14 cellular contexts compared by ENCODE assay signal in genomic region chr15:57165992-57166391, GRCh38.
DNase-seq lines count a peak whose midpoint lies in the region; ATAC-seq and TF ChIP-seq lines count a peak whose summit lies in the region.
"Had no signal": no experiment of that assay in that cellular context is flagged by ENCODE, and none has a peak within 500 bp of the region (broad histone marks: within the 10 kb centered on the region; RNA-seq: fewer than 3 reads in every experiment).

No MANE protein-coding gene starts in this region.

- no peak overlapping the region for H3K4me3 Mint-ChIP-seq in activated CD4-positive, alpha-beta memory T cell treated with anti-CD3 and anti-CD28 coated beads, Interleukin-2, amount 10 ng/mL, durations not matched to agents 7 days and 5 days
- H3K4me3 Mint-ChIP-seq in effector memory CD8-positive, alpha-beta T cell: no peak overlapping the region
- no peak overlapping the region for H3K4me3 Mint-ChIP-seq in stimulated activated memory B cell treated with anti-CD40 and anti-IgM and Interleukin-4, amounts not matched to agents 10 μg/mL and 1 μg/mL and 100 μg/mL, for 72 hours
- H3K4me3 Mint-ChIP-seq: brain; CD4-positive, alpha-beta T cell had no signal

- no peaks in the 10 kb centered on the region for H3K27me3 ChIP-seq in kidney epithelial cell (ENCODE audit: control insufficient read depth, insufficient read depth, low read length)

- H3K9me3 Mint-ChIP-seq in activated CD4-positive, alpha-beta memory T cell treated with anti-CD3 and anti-CD28 coated beads, Interleukin-2, amount 10 ng/mL, durations not matched to agents 7 days and 5 days: no peaks in the 10 kb centered on the region
- H3K9me3 Mint-ChIP-seq in effector memory CD8-positive, alpha-beta T cell: no peaks in the 10 kb centered on the region
- no peaks in the 10 kb centered on the region for H3K9me3 Mint-ChIP-seq in stimulated activated memory B cell treated with anti-CD40 and anti-IgM and Interleukin-4, amounts not matched to agents 10 μg/mL and 1 μg/mL and 100 μg/mL, for 72 hours
- H3K9me3 Mint-ChIP-seq: CD4-positive, alpha-beta T cell had no signal

- no peak overlapping the region for H3K4me3 ChIP-seq in kidney epithelial cell (ENCODE audit: low read depth, low read length)

- peaks cover 3% of the 10 kb centered on the region for H3K4me1 Mint-ChIP-seq in activated CD4-positive, alpha-beta memory T cell treated with anti-CD3 and anti-CD28 coated beads, Interleukin-2, amount 10 ng/mL, durations not matched to agents 7 days and 5 days
- peaks cover 0 to 12% of the 10 kb centered on the region in 2 donors for H3K4me1 Mint-ChIP-seq in effector memory CD8-positive, alpha-beta T cell (ENCODE audit: low read depth in 2 of 2)
- H3K4me1 Mint-ChIP-seq in stimulated activated memory B cell treated with anti-CD40 and anti-IgM and Interleukin-4, amounts not matched to agents 10 μg/mL and 1 μg/mL and 100 μg/mL, for 72 hours: peaks cover 12% of the 10 kb centered on the region

- TF ChIP-seq CTCF in kidney epithelial cell (IDR thresholded peaks at IDR 0.05; ENCODE audit: insufficient read depth, low read length, poor library complexity, severe bottlenecking): no peak

- no peak overlapping the region for H3K27ac Mint-ChIP-seq in activated CD4-positive, alpha-beta memory T cell treated with anti-CD3 and anti-CD28 coated beads, Interleukin-2, amount 10 ng/mL, durations not matched to agents 7 days and 5 days
- no peak overlapping the region for H3K27ac Mint-ChIP-seq in effector memory CD8-positive, alpha-beta T cell
- no peak overlapping the region for H3K27ac Mint-ChIP-seq in stimulated activated memory B cell treated with anti-CD40 and anti-IgM and Interleukin-4, amounts not matched to agents 10 μg/mL and 1 μg/mL and 100 μg/mL, for 72 hours
- H3K27ac Mint-ChIP-seq: CD4-positive, alpha-beta T cell had no signal

- POLR2A ChIA-PET in activated CD4-positive, alpha-beta memory T cell treated with anti-CD3 and anti-CD28 coated beads, Interleukin-2, amount 10 ng/mL, durations not matched to agents 7 days and 5 days (lab: Charles Lee): no interaction called here

- CTCF ChIA-PET in activated CD4-positive, alpha-beta memory T cell treated with anti-CD3 and anti-CD28 coated beads, Interleukin-2, amount 10 ng/mL, durations not matched to agents 7 days and 5 days (lab: Charles Lee): no interaction called here

- H3K36me3 ChIP-seq in kidney epithelial cell (ENCODE audit: control insufficient read depth, insufficient read depth, low read length): no peaks in the 10 kb centered on the region

- H3K27me3 Mint-ChIP-seq in activated CD4-positive, alpha-beta memory T cell treated with anti-CD3 and anti-CD28 coated beads, Interleukin-2, amount 10 ng/mL, durations not matched to agents 7 days and 5 days: no peaks in the 10 kb centered on the region
- no peaks in the 10 kb centered on the region for H3K27me3 Mint-ChIP-seq in effector memory CD8-positive, alpha-beta T cell
- no peaks in the 10 kb centered on the region for H3K27me3 Mint-ChIP-seq in stimulated activated memory B cell treated with anti-CD40 and anti-IgM and Interleukin-4, amounts not matched to agents 10 μg/mL and 1 μg/mL and 100 μg/mL, for 72 hours
- H3K27me3 Mint-ChIP-seq: brain; CD4-positive, alpha-beta T cell had no signal

- ATAC-seq in HG03460 (IDR thresholded peaks at IDR 0.05; ENCODE audit: unreplicated experiment): peak; percentile 56
- ATAC-seq in effector memory CD8-positive, alpha-beta T cell (replicated peaks): no peak
- ATAC-seq in stimulated activated memory B cell treated with anti-CD40 and anti-IgM and Interleukin-4, amounts not matched to agents 10 μg/mL and 1 μg/mL and 100 μg/mL, for 72 hours: no peak
- ATAC-seq: left colon had no signal

- H3K36me3 Mint-ChIP-seq in activated CD4-positive, alpha-beta memory T cell treated with anti-CD3 and anti-CD28 coated beads, Interleukin-2, amount 10 ng/mL, durations not matched to agents 7 days and 5 days (ENCODE audit: low read depth): peaks cover 16% of the 10 kb centered on the region
- H3K36me3 Mint-ChIP-seq in effector memory CD8-positive, alpha-beta T cell (ENCODE audit: insufficient read depth): peaks cover 3% of the 10 kb centered on the region
- peaks cover 30% of the 10 kb centered on the region for H3K36me3 Mint-ChIP-seq in stimulated activated memory B cell treated with anti-CD40 and anti-IgM and Interleukin-4, amounts not matched to agents 10 μg/mL and 1 μg/mL and 100 μg/mL, for 72 hours

- DNase-seq in ELR (ENCODE audit: low read depth): peak; percentile 67
- peak; percentile 17 for DNase-seq in activated CD4-positive, alpha-beta memory T cell treated with anti-CD3 and anti-CD28 coated beads, Interleukin-2, amount 10 ng/mL, durations not matched to agents 7 days and 5 days
- DNase-seq in kidney epithelial cell (ENCODE audit: low read depth): peak; percentile 12
- DNase-seq in effector memory CD8-positive, alpha-beta T cell: no peak
- DNase-seq in NCI-H748 treated with DMSO at 0.1 percent for 48 hours (lab: John Stamatoyannopoulos, UW): no peak
- DNase-seq: activated T-cell treated with anti-CD3 and anti-CD28 coated beads, Interleukin-2, amount 50 U/mL, for 48 hours; CD4-positive, alpha-beta T cell; left colon; MM.1S; NCI-H2171; right cardiac atrium had no signal

Comparison
In these comparisons a context has a peak if more than half of its experiments do, and no peak if none do; other contexts are left out.
1. DNase-seq: peak in ELR (single experiment), activated CD4-positive, alpha-beta memory T cell treated with anti-CD3 and anti-CD28 coated beads, Interleukin-2, amount 10 ng/mL, durations not matched to agents 7 days and 5 days (single experiment) and kidney epithelial cell (single experiment); none in effector memory CD8-positive, alpha-beta T cell (0 of 3) and NCI-H748 treated with DMSO at 0.1 percent for 48 hours (single experiment).